8 cellular contexts compared by ENCODE assay signal in the genomic region with DNA sequence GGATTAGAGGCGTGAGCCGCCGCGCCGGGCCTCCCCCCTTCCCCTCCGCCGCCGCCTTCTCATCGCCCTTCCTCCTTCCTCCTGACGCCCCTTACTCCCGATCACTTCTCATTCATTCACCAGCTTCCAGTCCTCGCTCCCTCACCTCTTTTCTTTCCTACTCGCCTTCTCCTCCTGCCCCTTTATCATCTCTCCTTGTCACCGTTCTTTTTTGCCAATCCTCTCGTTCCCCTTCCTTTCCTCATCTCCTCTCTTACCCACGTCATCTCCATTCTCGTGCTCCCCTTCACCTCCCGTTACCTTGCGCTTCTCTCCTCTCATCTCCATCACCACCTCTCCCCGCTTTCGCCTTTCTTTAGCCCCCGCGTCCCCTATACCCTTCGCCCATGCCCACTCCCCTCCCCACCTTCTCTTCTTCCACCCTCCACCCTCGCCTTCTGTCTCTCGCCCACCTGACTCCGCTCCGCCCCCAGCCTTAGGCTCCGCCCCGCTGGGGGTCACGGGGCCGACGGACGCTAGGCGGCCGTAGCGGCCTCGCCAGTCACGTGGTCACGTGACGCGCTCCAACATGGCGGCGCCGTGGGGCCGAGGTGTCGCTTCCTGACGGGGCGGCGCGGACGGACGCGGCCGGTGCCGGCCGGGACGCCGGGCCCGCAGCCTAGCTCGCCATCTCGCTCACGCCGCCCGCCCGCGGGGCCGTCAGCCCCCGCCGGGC. TPM values are rescaled to one million over a fixed set of nuclear protein-coding genes. Genes with fewer than 3 reads are reported as not detected.
DNase-seq lines count a peak whose midpoint lies in the region; ATAC-seq, FAIRE-seq and TF ChIP-seq lines count a peak whose summit lies in the region.

A gene (plus strand): TSS at position 544 of the 715 bp plus-strand sequence. CDS start 179 bp downstream, outside the sequence.

- peak within 1 kb of the TSS; percentile 80 for H3K56ac ChIP-seq in IMR-90 (ENCODE audit: extremely low read depth, insufficient read depth, low read length)

- H3K4me2 ChIP-seq in IMR-90 (ENCODE audit: low read depth, low read length) = peak within 1 kb of the TSS; percentile 97

- peak within 1 kb of the TSS; percentile 93 for H2AFZ ChIP-seq in IMR-90 (replicated peaks; ENCODE audit: low read length, poor library complexity)

- peak within 1 kb of the TSS; percentile 82; the same call in 1 of the 3 replicates for H2BK15ac ChIP-seq in IMR-90 (ENCODE audit: low read depth, low read length)

- dilution Hi-C loops in IMR-90 (cut with HindIII; ENCODE audit: low sequenced_read_pairs, unreplicated experiment) = no loop called here

- CTCF ChIA-PET in IMR-90 (lab: Yijun Ruan, JAX) = no interaction called here

- peak within 1 kb of the TSS; percentile 72 for H2BK5ac ChIP-seq in IMR-90 (ENCODE audit: low read depth, low read length, poor library complexity, severe bottlenecking)

- peak within 1 kb of the TSS; percentile 65 for H2BK120ac ChIP-seq in IMR-90 (ENCODE audit: low read depth, low read length)

- H3K14ac ChIP-seq in IMR-90 (replicated peaks; ENCODE audit: low read depth, low read length) = peak within 1 kb of the TSS; percentile 96

- DNase-seq in D721Med (ENCODE audit: insufficient read length, low spot score) (peak; percentile 94), IMR-90 (peak; percentile 87), OCI-M2 (lab: John Stamatoyannopoulos, UW; ENCODE audit: unreplicated experiment) (peak; percentile 61), activated T-cell treated with anti-CD3 and anti-CD28 coated beads for 4 hours (peak; percentile 95), epithelial cell of esophagus (ENCODE audit: low read depth) (peak; percentile 90), mucosa of descending colon (peak; percentile 95 to 98 (median 96))
- DNase-seq in stimulated activated CD8-positive, alpha-beta memory T cell treated with anti-CD3 and anti-CD28 coated beads, Interleukin-4, amount 100 ng/mL, for 1 hour (ENCODE audit: low read depth in 2 of 2, low spot score in 1 of 2) = peak; percentile 71 to 79

- 1% methylated on average over 26 of the region's 70 CpGs; no CpG with 5 or more reads in 1 of the 2 experiments for WGBS in IMR-90 (ENCODE audit: extremely low coverage in 2 of 2, insufficient read length in 1 of 2), 2 experiments

- no peak for FAIRE-seq in D721Med (lab: Jason Lieb, UNC)

- H4K8ac ChIP-seq in IMR-90 (ENCODE audit: low read depth in 2 of 2, low read length in 2 of 2) = peak within 1 kb of the TSS; percentile 95 to 96

- in situ Hi-C loops in IMR-90 (cut with MboI; ENCODE audit: low sequenced_read_pairs) = loop anchor here (25.0 kb wide), 2 partner anchors 634 to 1259 kb away; no protein-coding TSS in a partner anchor

- POLR2A ChIA-PET in IMR-90 (lab: Charles Lee; ENCODE audit: unreplicated experiment) = no interaction called here

- no peak for TF ChIP-seq RAD21 in IMR-90 (IDR thresholded peaks at IDR 0.05; ENCODE audit: low read length)

- peak within 1 kb of the TSS; percentile 1; the same call in 1 of the 2 replicates for H2BK20ac ChIP-seq in IMR-90 (ENCODE audit: low read depth, low read length)

- peak within 1 kb of the TSS; percentile 74; the same call in 1 of the 2 replicates for H2AK5ac ChIP-seq in IMR-90 (ENCODE audit: low read depth, low read length)

- H3K4me1 ChIP-seq in IMR-90 (ENCODE audit: control insufficient read depth, insufficient read depth, low read length) (peaks cover 2% of the 10 kb centered on the region; the same call in 1 of the 2 replicates), mucosa of descending colon (ENCODE audit: low read depth) (peaks cover 40% of the 10 kb centered on the region)

- peak within 1 kb of the TSS; percentile 88 for H3K9ac ChIP-seq in IMR-90 (ENCODE audit: low read depth, low read length)

- peak within 1 kb of the TSS; percentile 94 for H3K4ac ChIP-seq in IMR-90 (ENCODE audit: low read depth, low read length)

- peaks cover 4% of the 10 kb centered on the region; the same call in 1 of the 2 replicates for H4K20me1 ChIP-seq in IMR-90 (ENCODE audit: insufficient read depth, low read length)

- H3K27me3 ChIP-seq in IMR-90 (ENCODE audit: control insufficient read depth, insufficient read depth, low read length) = no peaks in the 10 kb centered on the region; the same call in 1 of the 2 replicates

- H2AK9ac ChIP-seq in IMR-90 (replicated peaks; ENCODE audit: low read depth, low read length, poor library complexity) = peak within 1 kb of the TSS; percentile 99

- peak within 1 kb of the TSS; percentile 86 for H4K91ac ChIP-seq in IMR-90 (ENCODE audit: insufficient read depth, low read depth, low read length)

- intact Hi-C loops in IMR-90 (cut with micrococcal nuclease) (no loop called here), mucosa of descending colon (cut with DNase I, micrococcal nuclease) (no loop called here)

- H3K23ac ChIP-seq in IMR-90 (ENCODE audit: low read depth, low read length) = peak within 1 kb of the TSS; percentile 97

- H3K18ac ChIP-seq in IMR-90 (ENCODE audit: low read depth, low read length) = peak within 1 kb of the TSS; percentile 65

- H3K4me3 ChIP-seq in IMR-90 (ENCODE audit: insufficient read depth, low read depth, low read length) (peak within 1 kb of the TSS; percentile 82), epithelial cell of esophagus (ENCODE audit: low read length) (peak within 1 kb of the TSS; percentile 92), mucosa of descending colon (peak within 1 kb of the TSS; percentile 88)

- H3K36me3 ChIP-seq in IMR-90 (ENCODE audit: control insufficient read depth, insufficient read depth, low read length) (no peaks in the 10 kb centered on the region), mucosa of descending colon (ENCODE audit: low read depth) (peaks cover 3% of the 10 kb centered on the region)

- peak within 1 kb of the TSS; percentile 83 for H4K5ac ChIP-seq in IMR-90 (ENCODE audit: low read depth, low read length)

- peak; percentile 93 for TF ChIP-seq POLR2A in IMR-90 (IDR thresholded peaks at IDR 0.05; ENCODE audit: low read depth, low read length)

- TF ChIP-seq CTCF in D721Med (IDR thresholded peaks at IDR 0.05; ENCODE audit: insufficient read depth, missing control alignments) (no peak), IMR-90 (conservative IDR thresholded peaks at IDR 0.05; ENCODE audit: low read depth, low read length) (0 out of 2 replicates have a peak, but pooled peaks have one; percentile 7), epithelial cell of esophagus (IDR thresholded peaks at IDR 0.05; ENCODE audit: insufficient read depth, low read depth, low read length, missing control alignments) (no peak), mucosa of descending colon (IDR thresholded peaks at IDR 0.05) (peak; percentile 10)

- H3K79me1 ChIP-seq in IMR-90 (ENCODE audit: low read depth in 1 of 2, low read length in 2 of 2) = peaks cover 9 to 38% of the 10 kb centered on the region in 2 experiments

- no peaks in the 10 kb centered on the region for H3K9me3 ChIP-seq in IMR-90 (ENCODE audit: control insufficient read depth, insufficient read depth, low read length)
- H3K9me3 ChIP-seq in mucosa of descending colon = no peaks in the 10 kb centered on the region

- H3K27ac ChIP-seq in IMR-90 (ENCODE audit: insufficient read depth, low read length) = peak within 1 kb of the TSS; percentile 77

- ATAC-seq in GM21526 (IDR thresholded peaks at IDR 0.05; ENCODE audit: low FRiP score, unreplicated experiment) = peak; percentile 64
- ATAC-seq in IMR-90 (ENCODE audit: low read depth) = peak; percentile 97
- ATAC-seq in mucosa of descending colon = peak; percentile 87

- BruUV-seq in IMR-90 (replicated peaks; lab: Mats Ljungman, UMichigan) = no TSS peak

- peaks cover 3% of the 10 kb centered on the region; the same call in 1 of the 2 replicates for H3K9me1 ChIP-seq in IMR-90 (ENCODE audit: insufficient read depth, low read length)

TF ChIP-seq in IMR-90, 13 proteins besides CTCF, POLR2A, EP300 and RAD21:
- no peak for TF ChIP-seq RFX5 (IDR thresholded peaks at IDR 0.05; ENCODE audit: low read depth, low read length)
- TF ChIP-seq, protein P1, sequence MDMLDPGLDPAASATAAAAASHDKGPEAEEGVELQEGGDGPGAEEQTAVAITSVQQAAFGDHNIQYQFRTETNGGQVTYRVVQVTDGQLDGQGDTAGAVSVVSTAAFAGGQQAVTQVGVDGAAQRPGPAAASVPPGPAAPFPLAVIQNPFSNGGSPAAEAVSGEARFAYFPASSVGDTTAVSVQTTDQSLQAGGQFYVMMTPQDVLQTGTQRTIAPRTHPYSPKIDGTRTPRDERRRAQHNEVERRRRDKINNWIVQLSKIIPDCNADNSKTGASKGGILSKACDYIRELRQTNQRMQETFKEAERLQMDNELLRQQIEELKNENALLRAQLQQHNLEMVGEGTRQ (IDR thresholded peaks at IDR 0.05; ENCODE audit: low read depth, low read length) = peak; percentile 99
- peak; percentile 76; the same call in 1 of the 2 replicates for TF ChIP-seq FOS (IDR thresholded peaks at IDR 0.05; ENCODE audit: low read depth, low read length)
- TF ChIP-seq MXI1 (IDR thresholded peaks at IDR 0.05; ENCODE audit: borderline replicate concordance, low read depth, low read length) = 0 out of 2 replicates have a peak, but pooled peaks have one; percentile 13
- TF ChIP-seq BHLHE40 (IDR thresholded peaks at IDR 0.05; ENCODE audit: low read depth, low read length) = peak; percentile 97

RNA-seq across cellular contexts. Expression of the gene that starts here (rescaled TPM):
- 39.1 and 40.5 TPM in 2 replicates for total RNA-seq in IMR-90 (2012; rRNA removed)
- polyA plus RNA-seq in IMR-90 (2012; rRNA removed) = 8.4 and 10.3 TPM in 2 replicates
- 3.0 and 4.6 TPM in 2 replicates for polyA plus RNA-seq in IMR-90 (2012; cell fraction: cytosol; rRNA removed)
- polyA plus RNA-seq in IMR-90 (2012; cell fraction: nucleus; rRNA removed; ENCODE audit: low replicate concordance) = 6.2 and 20.1 TPM in 2 replicates
- total RNA-seq in mucosa of descending colon = 10 to 100 TPM; 46.2 to 73.8 (median 68.0) TPM

Comparison
In these comparisons a context has a peak if more than half of its experiments do, and no peak if none do; other contexts are left out.
1. Peak in every context shown above with its lines: DNase-seq, ATAC-seq, H3K4me3 ChIP-seq and H3K27ac ChIP-seq.
2. CTCF ChIP-seq: peak in IMR-90 (single experiment) and mucosa of descending colon (single experiment); none in D721Med (single experiment) and epithelial cell of esophagus (single experiment).